Comparison of ENCODE assay signal across 14 cellular contexts in the genomic region with DNA sequence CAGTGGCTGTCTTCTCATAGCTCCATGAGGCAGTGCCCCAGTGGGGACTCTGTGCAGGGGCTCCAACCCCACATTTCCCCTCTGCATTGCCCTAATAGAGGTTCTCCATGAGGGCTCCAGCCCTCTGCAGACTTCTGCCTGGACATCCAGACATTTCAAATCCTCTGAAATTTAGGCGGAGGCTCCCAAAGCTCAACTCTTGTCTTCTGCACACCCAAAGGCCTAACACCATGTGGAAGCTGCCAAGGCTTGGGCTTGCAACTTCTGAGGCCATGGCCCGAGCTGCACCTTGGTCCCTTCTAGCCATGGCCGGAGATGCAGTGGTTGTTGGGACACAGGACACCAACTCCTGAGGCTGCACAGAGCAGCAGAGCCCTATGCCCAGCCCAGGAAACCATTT. TPM values are rescaled to one million over a fixed set of nuclear protein-coding genes. Genes with fewer than 3 reads are reported as not detected.
A peak's percentile ranks its signal among the peaks of the same experiment; 100 is the strongest.
DNase-seq lines count a peak whose midpoint lies in the region; ATAC-seq, FAIRE-seq and TF ChIP-seq lines count a peak whose summit lies in the region.
"Had no signal": no experiment of that assay in that cellular context is flagged by ENCODE, and none has a peak within 500 bp of the region (broad histone marks: within the 10 kb centered on the region; RNA-seq: fewer than 3 reads in every experiment).

No MANE protein-coding gene starts in this region.

- no peaks in the 10 kb centered on the region for H4K20me1 ChIP-seq in HepG2 (ENCODE audit: insufficient read depth, low read length)

- H3K9me3 ChIP-seq in HepG2 (ENCODE audit: low read length) (peaks cover 15% of the 10 kb centered on the region), right lobe of liver (no peaks in the 10 kb centered on the region), spleen (peaks cover 2 to 31% (median 22%) of the 10 kb centered on the region in 8 donors)

- BruUV-seq in HepG2 (replicated peaks; lab: Mats Ljungman, UMichigan): no TSS peak

- TF ChIP-seq POLR2A in HepG2 (IDR thresholded peaks at IDR 0.05; ENCODE audit: insufficient read depth in 1 of 2, low read depth in 2 of 2, low read length in 2 of 2) (no peak), right lobe of liver (IDR thresholded peaks at IDR 0.05) (no peak), spleen (IDR thresholded peaks at IDR 0.05) (no peak)

- H3K4me1 ChIP-seq in HepG2 (ENCODE audit: insufficient read depth, low read length) (peaks cover 19% of the 10 kb centered on the region), right lobe of liver (no peaks in the 10 kb centered on the region), spleen (peaks cover 0 to 24% (median 6%) of the 10 kb centered on the region in 6 donors)

- no peak for FAIRE-seq in HepG2 (lab: Jason Lieb, UNC)
- FAIRE-seq: D721Med, GM12878, GM18507 had no signal

- WGBS in HepG2 (ENCODE audit: low lambda C conversion rate): 0% methylated on average over 1 of the region's 3 CpGs
- 96% methylated on average over 3 of the region's 3 CpGs for WGBS in right lobe of liver (ENCODE audit: insufficient coverage, low coverage, low lambda C conversion rate, missing lambda C conversion rate)
- WGBS in spleen, 5 donors: 87 to 93% (median 92%) methylated on average over 3 of the region's 3 CpGs

- in situ Hi-C loops in HepG2 (cut with HindIII; ENCODE audit: extremely low pct_ligation_motif_present, low pct_unique_long_range_greater_than_20kb): no loop called here

- TF ChIP-seq EP300 in HepG2 (IDR thresholded peaks at IDR 0.05; ENCODE audit: low read depth in 2 of 2, low read length in 2 of 2) (no peak), HepG2 (CRISPR knock-in tag; IDR thresholded peaks at IDR 0.05; ENCODE audit: borderline replicate concordance) (no peak)

- no peak for DNase-seq in HepG2 (ENCODE audit: low spot score)
- no peak for DNase-seq in right lobe of liver
- peak; percentile 43 for DNase-seq in coronary artery (ENCODE audit: low spot score)
- DNase-seq in spleen: peak; percentile 30
- DNase-seq in NCI-H1436 treated with DMSO at 0.1 percent for 48 hours (lab: John Stamatoyannopoulos, UW): no peak
- no peak for DNase-seq in NCI-H1105 treated with DMSO at 0.1 percent for 48 hours (lab: John Stamatoyannopoulos, UW)
- DNase-seq: CD8-positive, alpha-beta T cell; COR-L47; DMS79; HCEC 1CT had no signal

- no peak for TF ChIP-seq RAD21 in HepG2 (CRISPR knock-in tag; IDR thresholded peaks at IDR 0.05)

- no peak overlapping the region for H2AFZ ChIP-seq in HepG2 (ENCODE audit: low read length)

- TF ChIP-seq CTCF in HepG2 (CRISPR knock-in tag; IDR thresholded peaks at IDR 0.05) (no peak), right lobe of liver (IDR thresholded peaks at IDR 0.05) (no peak), coronary artery (IDR thresholded peaks at IDR 0.05) (no peak), spleen (IDR thresholded peaks at IDR 0.05 in 8 of 11, conservative IDR thresholded peaks at IDR 0.05 in 3 of 11) (no peak)

- no peak overlapping the region for H3K4me2 ChIP-seq in HepG2 (ENCODE audit: low read depth, low read length)

- H3K9ac ChIP-seq in HepG2 (ENCODE audit: insufficient read depth, low read depth, low read length): no peak overlapping the region

- ATAC-seq in HepG2: no peak
- ATAC-seq in right lobe of liver: no peak
- ATAC-seq in HG03095 (IDR thresholded peaks at IDR 0.05; ENCODE audit: unreplicated experiment): no peak
- ATAC-seq: CD8-positive, alpha-beta T cell; GM12878 had no signal

- no peaks in the 10 kb centered on the region for H3K79me2 ChIP-seq in HepG2 (ENCODE audit: insufficient read depth, low read length)

- H3K4me3 ChIP-seq in HepG2 (replicated peaks in 1 of 3; ENCODE audit: insufficient read depth in 1 of 3, low read depth in 2 of 3, low read length in 3 of 3) (no peak overlapping the region), right lobe of liver (no peak overlapping the region), coronary artery (no peak overlapping the region), spleen (no peak overlapping the region)
- H3K4me3 ChIP-seq: GM12878 had no signal

- intact Hi-C loops in HepG2 (cut with micrococcal nuclease; ENCODE audit: unreplicated experiment): no loop called here
- intact Hi-C loops in right lobe of liver (cut with DNase I): no loop called here
- intact Hi-C loops in spleen (cut with DNase I; ENCODE audit: low total_unique reads): no loop called here

- H3K27ac ChIP-seq in HepG2 (ENCODE audit: extremely low read length, insufficient read depth, low read length) (no peak overlapping the region), right lobe of liver (no peak overlapping the region), coronary artery (no peak overlapping the region), spleen (no peak overlapping the region)

- no peaks in the 10 kb centered on the region for H3K36me3 ChIP-seq in HepG2 (replicated peaks in 1 of 2; ENCODE audit: control insufficient read depth in 1 of 2, insufficient read depth in 2 of 2, low read length in 2 of 2)
- no peaks in the 10 kb centered on the region for H3K36me3 ChIP-seq in right lobe of liver
- H3K36me3 ChIP-seq in spleen: no peaks in the 10 kb centered on the region

- POLR2A ChIA-PET in HepG2 (lab: Yijun Ruan, JAX): no interaction called here

- H3K27me3 ChIP-seq in HepG2 (ENCODE audit: control insufficient read depth in 1 of 2, insufficient read depth in 2 of 2, low read length in 2 of 2) (peaks cover 2 to 21% of the 10 kb centered on the region in 2 experiments; a peak in 4 of 5 replicates), right lobe of liver (no peaks in the 10 kb centered on the region), spleen (replicated peaks in 1 of 7) (peaks cover 0 to 6% (median 0%) of the 10 kb centered on the region in 7 donors)

- CTCF ChIA-PET in HepG2 (lab: Yijun Ruan, JAX; ENCODE audit: low intra/inter-chr PET ratio, low total read pairs): no interaction called here

TF ChIP-seq in HepG2, 621 proteins besides CTCF, POLR2A, EP300 and RAD21:
- no peak for TF ChIP-seq E2F2 (CRISPR knock-in tag; IDR thresholded peaks at IDR 0.05; ENCODE audit: borderline replicate concordance)
- TF ChIP-seq NFE2L1 (CRISPR knock-in tag; IDR thresholded peaks at IDR 0.05; ENCODE audit: borderline replicate concordance): no peak
- TF ChIP-seq ZNF280D (CRISPR knock-in tag; IDR thresholded peaks at IDR 0.05): 0 out of 2 replicates have a peak, but pooled peaks have one; percentile 37
- TF ChIP-seq SALL1 (CRISPR knock-in tag; IDR thresholded peaks at IDR 0.05): no peak

RNA-seq across cellular contexts. Expression of gene PPP2R5C, which starts 20.5 kb away (rescaled TPM):
- 74.3 and 94.8 TPM in 2 replicates for total RNA-seq in HepG2 (2016; rRNA removed; fragmentation: Illumina TruSeq; extraction: Trizol)
- 82.8 and 86.5 TPM in 2 replicates for total RNA-seq in HepG2 (2016; cell fraction: cytosol; rRNA removed; fragmentation: Illumina TruSeq; extraction: Trizol; ENCODE audit: low read depth)
- total RNA-seq in HepG2 (2016; cell fraction: insoluble cytoplasmic fraction; rRNA removed; fragmentation: Illumina TruSeq; extraction: Trizol): 71.4 and 92.2 TPM in 2 replicates
- total RNA-seq in HepG2 (2016; cell fraction: membrane; rRNA removed; fragmentation: Illumina TruSeq; extraction: Trizol): 125 and 142 TPM in 2 replicates
- total RNA-seq in HepG2 (2016; cell fraction: nucleus; rRNA removed; fragmentation: Illumina TruSeq; extraction: Trizol): 51.6 and 56.6 TPM in 2 replicates
- 68.1 and 78.5 TPM in 2 replicates for polyA plus RNA-seq in HepG2 (2011; rRNA removed)
- 38.4 and 55.1 TPM in 2 replicates for polyA plus RNA-seq in HepG2 (2011; cell fraction: cytosol; rRNA removed)
- 57.2 and 60.5 TPM in 2 replicates for polyA plus RNA-seq in HepG2 (2011; cell fraction: nucleus; rRNA removed)
- 61.1 and 92.0 TPM in 2 replicates for polyA plus RNA-seq in HepG2 (2012)
- 97.1 and 105 TPM in 2 replicates for polyA plus RNA-seq in HepG2 (2016; cell fraction: cytosol; fragmentation: Illumina TruSeq; extraction: Trizol; ENCODE audit: low read depth)
- 87.9 and 89.9 TPM in 2 replicates for polyA plus RNA-seq in HepG2 (2016; cell fraction: insoluble cytoplasmic fraction; fragmentation: Illumina TruSeq; extraction: Trizol; ENCODE audit: low read depth)
- polyA plus RNA-seq in HepG2 (2016; cell fraction: membrane; fragmentation: Illumina TruSeq; extraction: Trizol; ENCODE audit: low read depth): 110 and 121 TPM in 2 replicates
- 63.8 and 64.0 TPM in 2 replicates for polyA plus RNA-seq in HepG2 (2016; cell fraction: nucleus; fragmentation: Illumina TruSeq; extraction: Trizol; ENCODE audit: insufficient read depth, low read depth)
- polyA minus RNA-seq in HepG2 (2011; rRNA and poly(A)+ RNA removed; ENCODE audit: low replicate concordance): 69.0 and 106 TPM in 2 replicates
- polyA minus RNA-seq in HepG2 (2011; cell fraction: cytosol; rRNA and poly(A)+ RNA removed): 67.1 and 70.9 TPM in 2 replicates
- polyA minus RNA-seq in HepG2 (2011; cell fraction: nucleus; rRNA and poly(A)+ RNA removed): 110 and 115 TPM in 2 replicates
- total RNA-seq in right lobe of liver: 10 to 100 TPM; 44.9 to 74.5 (median 55.3) TPM
- total RNA-seq in spleen: 100 to 1,000 TPM; 193 to 322 (median 219) TPM
- 10 to 100 TPM; 80.8 to 95.3 (median 84.4) TPM for polyA plus RNA-seq in spleen

Comparison
In these comparisons a context has a peak if more than half of its experiments do, and no peak if none do; other contexts are left out.
1. DNase-seq: peak in coronary artery (single experiment) and spleen (single experiment); none in HepG2 (single experiment), right lobe of liver (0 of 3), NCI-H1436 treated with DMSO at 0.1 percent for 48 hours (single experiment) and NCI-H1105 treated with DMSO at 0.1 percent for 48 hours (single experiment).